In the genomic region with DNA sequence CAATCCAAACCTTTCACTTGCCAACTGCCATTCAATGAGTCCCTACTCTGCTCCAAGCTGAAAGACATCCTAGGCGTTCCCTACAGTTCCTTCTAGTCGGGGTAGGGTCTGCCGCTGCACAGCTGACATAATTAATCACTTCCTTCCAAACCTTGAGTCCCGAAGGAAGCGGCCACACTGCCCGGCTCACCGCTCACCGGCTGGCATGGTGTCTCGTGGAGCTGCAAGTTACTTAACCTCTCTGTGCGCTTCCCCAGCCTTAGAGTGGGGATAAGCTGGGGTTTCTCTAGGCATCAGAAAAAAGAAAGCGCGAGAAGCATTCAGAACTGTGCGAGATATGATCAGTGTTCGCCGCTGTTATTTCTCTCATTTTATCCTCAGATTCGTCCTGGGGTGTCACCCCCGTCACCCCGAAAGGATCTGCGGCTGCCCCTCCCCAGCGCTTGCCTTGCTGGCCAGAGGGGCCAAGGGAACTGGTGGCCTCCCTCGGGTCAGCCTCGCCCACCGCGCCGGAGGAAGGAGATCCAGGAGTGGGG, we compare ENCODE assay signal across 8 cellular contexts. TPM values are rescaled to one million over a fixed set of nuclear protein-coding genes. Genes with fewer than 3 reads are reported as not detected.
DNase-seq lines count a peak whose midpoint lies in the region; ATAC-seq lines count a peak whose summit lies in the region.

No MANE protein-coding gene starts in this region.

- H3K79me2 ChIP-seq in mesendoderm (ENCODE audit: control insufficient read depth, insufficient read depth, low read length): peaks cover 20% of the 10 kb centered on the region

- no peak overlapping the region for H2BK5ac ChIP-seq in mesendoderm (ENCODE audit: low read length)

- H3K27me3 ChIP-seq in mesendoderm (ENCODE audit: insufficient read depth, low read length, poor library complexity): no peaks in the 10 kb centered on the region
- H3K27me3 ChIP-seq in thymus (ENCODE audit: control insufficient read depth, insufficient read depth): no peaks in the 10 kb centered on the region

- H3K4me3 ChIP-seq in mesendoderm (ENCODE audit: low read length): peak overlapping the region; percentile 83
- peak overlapping the region; percentile 69 for H3K4me3 ChIP-seq in thymus (ENCODE audit: low read length)

- peak overlapping the region; percentile 1 for H3K18ac ChIP-seq in mesendoderm (ENCODE audit: low read length)

- no peak overlapping the region for H2AK5ac ChIP-seq in mesendoderm (ENCODE audit: low read length)

- no peaks in the 10 kb centered on the region for H3K27me3 Mint-ChIP-seq in T-helper 1 cell treated with Interleukin-12 subunit alpha and Interleukin-12 subunit beta and Interleukin-4 antibody, amounts not matched to agents 30 μg/mL and 1 μg/mL, for 36 hours (ENCODE audit: low read depth)

- no peaks in the 10 kb centered on the region for H3K36me3 ChIP-seq in mesendoderm (ENCODE audit: control insufficient read depth, insufficient read depth, low read length)
- no peaks in the 10 kb centered on the region for H3K36me3 ChIP-seq in thymus (ENCODE audit: control insufficient read depth, insufficient read depth)

- peak overlapping the region; percentile 98 for H3K56ac ChIP-seq in mesendoderm (ENCODE audit: low read length)

- no peak overlapping the region for H4K8ac ChIP-seq in mesendoderm (ENCODE audit: low read depth, low read length)

- H3K9ac ChIP-seq in mesendoderm (ENCODE audit: low read length): peak overlapping the region; percentile 94

- H3K27ac ChIP-seq in mesendoderm (ENCODE audit: low read depth, low read length): no peak overlapping the region
- peak overlapping the region; percentile 74 for H3K27ac ChIP-seq in thymus (ENCODE audit: low read depth)

- H3K4ac ChIP-seq in mesendoderm (ENCODE audit: low read depth, low read length): peak overlapping the region; percentile 44

- H3K4me2 ChIP-seq in mesendoderm (ENCODE audit: low read length): peak overlapping the region; percentile 79

- peaks cover 23% of the 10 kb centered on the region for H3K4me1 Mint-ChIP-seq in T-helper 1 cell treated with Interleukin-12 subunit alpha and Interleukin-12 subunit beta and Interleukin-4 antibody, amounts not matched to agents 30 μg/mL and 1 μg/mL, for 36 hours (ENCODE audit: low read depth)

- no peaks in the 10 kb centered on the region for H3K9me3 Mint-ChIP-seq in T-helper 1 cell treated with Interleukin-12 subunit alpha and Interleukin-12 subunit beta and Interleukin-4 antibody, amounts not matched to agents 30 μg/mL and 1 μg/mL, for 36 hours

- peaks cover 14% of the 10 kb centered on the region for H3K79me1 ChIP-seq in mesendoderm (ENCODE audit: low read length)

- no peak overlapping the region for H2BK120ac ChIP-seq in mesendoderm (ENCODE audit: low read depth, low read length)

- DNase-seq in AML-193 (lab: John Stamatoyannopoulos, UW) (peak; percentile 16 to 51), mesendoderm (peak; percentile 37), NCI-H345 (lab: John Stamatoyannopoulos, UW) (no peak)
- DNase-seq in effector CD4-positive, alpha-beta T cell: peak; percentile 12

- H3K4me3 Mint-ChIP-seq in T-helper 1 cell treated with Interleukin-12 subunit alpha and Interleukin-12 subunit beta and Interleukin-4 antibody, amounts not matched to agents 30 μg/mL and 1 μg/mL, for 36 hours: peak overlapping the region; percentile 93

- H3K36me3 Mint-ChIP-seq in T-helper 1 cell treated with Interleukin-12 subunit alpha and Interleukin-12 subunit beta and Interleukin-4 antibody, amounts not matched to agents 30 μg/mL and 1 μg/mL, for 36 hours (ENCODE audit: low read depth): peaks cover 6% of the 10 kb centered on the region

- no peaks in the 10 kb centered on the region for H3K9me3 ChIP-seq in thymus (ENCODE audit: control insufficient read depth)

- ATAC-seq in GM18867 (IDR thresholded peaks at IDR 0.05; ENCODE audit: unreplicated experiment) (peak; percentile 24), HG03095 (IDR thresholded peaks at IDR 0.05; ENCODE audit: unreplicated experiment) (peak; percentile 11)

- no peak overlapping the region for H2BK15ac ChIP-seq in mesendoderm (replicated peaks; ENCODE audit: low read depth)

- peak overlapping the region; percentile 95 for H3K27ac Mint-ChIP-seq in T-helper 1 cell treated with Interleukin-12 subunit alpha and Interleukin-12 subunit beta and Interleukin-4 antibody, amounts not matched to agents 30 μg/mL and 1 μg/mL, for 36 hours

- peaks cover 5% of the 10 kb centered on the region for H3K4me1 ChIP-seq in mesendoderm (ENCODE audit: control insufficient read depth, low read depth, low read length)
- H3K4me1 ChIP-seq in thymus (ENCODE audit: control insufficient read depth, insufficient read depth, low read length): peaks cover 9% of the 10 kb centered on the region

- H4K5ac ChIP-seq in mesendoderm (ENCODE audit: low read length): no peak overlapping the region

- no CpG with 5 or more reads among the region's 25 CpGs for WGBS in mesendoderm (ENCODE audit: extremely low coverage, insufficient coverage, low lambda C conversion rate)
- 2% methylated on average over 25 of the region's 25 CpGs for WGBS in thymus

- peak overlapping the region; percentile 66 for H3K23ac ChIP-seq in mesendoderm (ENCODE audit: low read length)

RNA-seq across cellular contexts. Expression of gene MRPS25, which starts 0.7 kb away (rescaled TPM):
- polyA plus RNA-seq in mesendoderm (2013, experiment 1 of 2): 28.8 TPM
- polyA plus RNA-seq in mesendoderm (2013, experiment 2 of 2): 27.1 TPM
- 48.9 TPM for polyA plus RNA-seq in thymus

RNA-seq across cellular contexts. Expression of gene RBSN, which starts 34.6 kb away (rescaled TPM):
- 11.2 TPM for polyA plus RNA-seq in mesendoderm (2013, experiment 1 of 2)
- 10.6 TPM for polyA plus RNA-seq in mesendoderm (2013, experiment 2 of 2)
- 8.7 TPM for polyA plus RNA-seq in thymus
